1 cellular context compared by ENCODE assay signal in the genomic region with DNA sequence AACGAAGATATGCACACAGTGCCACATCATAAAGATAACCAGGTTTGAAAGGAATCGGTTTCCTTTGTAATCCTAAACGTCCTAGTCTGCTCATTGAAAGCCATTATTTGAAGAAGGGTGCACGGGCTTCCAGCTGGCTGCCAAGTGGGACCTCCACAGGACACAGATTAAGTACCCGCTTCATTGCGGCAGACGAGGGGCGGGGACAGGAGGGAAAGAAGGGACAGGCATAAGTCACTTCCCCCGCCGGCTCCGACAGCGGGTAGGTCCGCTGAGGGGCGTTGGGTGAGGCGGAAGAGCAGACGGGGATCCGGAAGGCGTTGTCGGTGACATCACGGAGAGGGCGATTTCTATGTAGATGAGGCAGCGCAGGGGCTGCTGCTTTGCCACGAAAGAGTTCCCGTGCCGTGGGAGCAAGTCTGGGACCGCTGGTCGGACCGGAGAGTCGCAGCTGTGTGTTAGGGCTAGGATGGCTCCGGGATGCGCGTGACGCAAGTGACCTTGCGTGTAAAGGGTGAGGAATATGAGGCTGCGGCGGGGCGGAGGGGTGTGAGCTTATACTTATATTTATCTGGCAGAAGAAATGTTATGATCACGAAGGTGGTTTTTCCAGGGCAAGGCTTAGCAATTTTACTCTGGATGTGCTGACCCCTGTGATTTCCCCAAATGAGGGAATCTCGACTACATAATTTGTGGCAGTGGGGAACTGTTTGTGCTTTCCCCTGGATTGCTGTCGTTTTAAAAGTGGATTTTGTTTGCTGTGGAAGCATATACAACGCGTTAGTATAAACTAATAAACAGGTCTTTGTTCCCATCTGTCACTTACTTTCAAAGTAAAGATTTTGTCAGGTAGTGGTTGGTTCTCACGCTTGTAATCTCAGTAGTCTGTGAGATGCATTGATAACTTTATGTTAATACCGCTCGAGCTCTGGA.
A peak's percentile ranks its signal among the peaks of the same experiment; 100 is the strongest.
TF ChIP-seq lines count a peak whose summit lies in the region.
"Not testable (repeated sequence)": the region's sequence is repeated elsewhere in the genome, so short reads cannot be mapped to it uniquely, and the experiment has no call there.

No MANE protein-coding gene starts in this region.

TF ChIP-seq in HepG2, 621 proteins besides CTCF, POLR2A, EP300 and RAD21 (continued from another document):
- TF ChIP-seq, protein P1, sequence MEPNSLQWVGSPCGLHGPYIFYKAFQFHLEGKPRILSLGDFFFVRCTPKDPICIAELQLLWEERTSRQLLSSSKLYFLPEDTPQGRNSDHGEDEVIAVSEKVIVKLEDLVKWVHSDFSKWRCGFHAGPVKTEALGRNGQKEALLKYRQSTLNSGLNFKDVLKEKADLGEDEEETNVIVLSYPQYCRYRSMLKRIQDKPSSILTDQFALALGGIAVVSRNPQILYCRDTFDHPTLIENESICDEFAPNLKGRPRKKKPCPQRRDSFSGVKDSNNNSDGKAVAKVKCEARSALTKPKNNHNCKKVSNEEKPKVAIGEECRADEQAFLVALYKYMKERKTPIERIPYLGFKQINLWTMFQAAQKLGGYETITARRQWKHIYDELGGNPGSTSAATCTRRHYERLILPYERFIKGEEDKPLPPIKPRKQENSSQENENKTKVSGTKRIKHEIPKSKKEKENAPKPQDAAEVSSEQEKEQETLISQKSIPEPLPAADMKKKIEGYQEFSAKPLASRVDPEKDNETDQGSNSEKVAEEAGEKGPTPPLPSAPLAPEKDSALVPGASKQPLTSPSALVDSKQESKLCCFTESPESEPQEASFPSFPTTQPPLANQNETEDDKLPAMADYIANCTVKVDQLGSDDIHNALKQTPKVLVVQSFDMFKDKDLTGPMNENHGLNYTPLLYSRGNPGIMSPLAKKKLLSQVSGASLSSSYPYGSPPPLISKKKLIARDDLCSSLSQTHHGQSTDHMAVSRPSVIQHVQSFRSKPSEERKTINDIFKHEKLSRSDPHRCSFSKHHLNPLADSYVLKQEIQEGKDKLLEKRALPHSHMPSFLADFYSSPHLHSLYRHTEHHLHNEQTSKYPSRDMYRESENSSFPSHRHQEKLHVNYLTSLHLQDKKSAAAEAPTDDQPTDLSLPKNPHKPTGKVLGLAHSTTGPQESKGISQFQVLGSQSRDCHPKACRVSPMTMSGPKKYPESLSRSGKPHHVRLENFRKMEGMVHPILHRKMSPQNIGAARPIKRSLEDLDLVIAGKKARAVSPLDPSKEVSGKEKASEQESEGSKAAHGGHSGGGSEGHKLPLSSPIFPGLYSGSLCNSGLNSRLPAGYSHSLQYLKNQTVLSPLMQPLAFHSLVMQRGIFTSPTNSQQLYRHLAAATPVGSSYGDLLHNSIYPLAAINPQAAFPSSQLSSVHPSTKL (CRISPR knock-in tag; IDR thresholded peaks at IDR 0.05), result peak; percentile 61; the same call in 1 of the 2 replicates
- TF ChIP-seq ZBTB7A (CRISPR knock-in tag; IDR thresholded peaks at IDR 0.05) (peak; percentile 52; the same call in 1 of the 2 replicates), MYC (CRISPR knock-in tag; IDR thresholded peaks at IDR 0.05; ENCODE audit: borderline replicate concordance) (0 out of 2 replicates have a peak, but pooled peaks have one; percentile 60), KMT2B (CRISPR knock-in tag; IDR thresholded peaks at IDR 0.05) (peak; percentile 50; the same call in 1 of the 2 replicates), JUND (CRISPR knock-in tag; IDR thresholded peaks at IDR 0.05) (0 out of 2 replicates have a peak, but pooled peaks have one; percentile 51), SP4 (CRISPR knock-in tag; IDR thresholded peaks at IDR 0.05) (peak; percentile 63; the same call in 1 of the 2 replicates), IRF2 (CRISPR knock-in tag; IDR thresholded peaks at IDR 0.05) (peak; percentile 55; the same call in 1 of the 2 replicates), KDM5B (CRISPR knock-in tag; IDR thresholded peaks at IDR 0.05; ENCODE audit: borderline replicate concordance) (peak; percentile 61; the same call in 1 of the 2 replicates), SOX13 (CRISPR knock-in tag; conservative IDR thresholded peaks at IDR 0.05 in 1 of 2, IDR thresholded peaks at IDR 0.05 in 1 of 2) (peak in 1 of 2 experiments; percentile 23; a peak in 1 of 4 replicates), POLR2G (IDR thresholded peaks at IDR 0.05; ENCODE audit: low read depth, low read length) (peak; percentile 57; the same call in 1 of the 2 replicates), ZMYM4 (CRISPR knock-in tag; IDR thresholded peaks at IDR 0.05) (peak; percentile 38; the same call in 1 of the 2 replicates), ZMYM3 (CRISPR knock-in tag; IDR thresholded peaks at IDR 0.05) (peak; percentile 59; the same call in 1 of the 2 replicates), CREB1 (IDR thresholded peaks at IDR 0.05) (peak; percentile 84), CREB1 (CRISPR knock-in tag; IDR thresholded peaks at IDR 0.05) (peak; percentile 79), KMT2A (CRISPR knock-in tag; IDR thresholded peaks at IDR 0.05) (0 out of 2 replicates have a peak, but pooled peaks have one; percentile 35)
- TF ChIP-seq, protein P2, sequence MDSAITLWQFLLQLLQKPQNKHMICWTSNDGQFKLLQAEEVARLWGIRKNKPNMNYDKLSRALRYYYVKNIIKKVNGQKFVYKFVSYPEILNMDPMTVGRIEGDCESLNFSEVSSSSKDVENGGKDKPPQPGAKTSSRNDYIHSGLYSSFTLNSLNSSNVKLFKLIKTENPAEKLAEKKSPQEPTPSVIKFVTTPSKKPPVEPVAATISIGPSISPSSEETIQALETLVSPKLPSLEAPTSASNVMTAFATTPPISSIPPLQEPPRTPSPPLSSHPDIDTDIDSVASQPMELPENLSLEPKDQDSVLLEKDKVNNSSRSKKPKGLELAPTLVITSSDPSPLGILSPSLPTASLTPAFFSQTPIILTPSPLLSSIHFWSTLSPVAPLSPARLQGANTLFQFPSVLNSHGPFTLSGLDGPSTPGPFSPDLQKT (CRISPR knock-in tag; IDR thresholded peaks at IDR 0.05; ENCODE audit: borderline replicate concordance), result 0 out of 2 replicates have a peak, but pooled peaks have one; percentile 33
- TF ChIP-seq, protein P3, sequence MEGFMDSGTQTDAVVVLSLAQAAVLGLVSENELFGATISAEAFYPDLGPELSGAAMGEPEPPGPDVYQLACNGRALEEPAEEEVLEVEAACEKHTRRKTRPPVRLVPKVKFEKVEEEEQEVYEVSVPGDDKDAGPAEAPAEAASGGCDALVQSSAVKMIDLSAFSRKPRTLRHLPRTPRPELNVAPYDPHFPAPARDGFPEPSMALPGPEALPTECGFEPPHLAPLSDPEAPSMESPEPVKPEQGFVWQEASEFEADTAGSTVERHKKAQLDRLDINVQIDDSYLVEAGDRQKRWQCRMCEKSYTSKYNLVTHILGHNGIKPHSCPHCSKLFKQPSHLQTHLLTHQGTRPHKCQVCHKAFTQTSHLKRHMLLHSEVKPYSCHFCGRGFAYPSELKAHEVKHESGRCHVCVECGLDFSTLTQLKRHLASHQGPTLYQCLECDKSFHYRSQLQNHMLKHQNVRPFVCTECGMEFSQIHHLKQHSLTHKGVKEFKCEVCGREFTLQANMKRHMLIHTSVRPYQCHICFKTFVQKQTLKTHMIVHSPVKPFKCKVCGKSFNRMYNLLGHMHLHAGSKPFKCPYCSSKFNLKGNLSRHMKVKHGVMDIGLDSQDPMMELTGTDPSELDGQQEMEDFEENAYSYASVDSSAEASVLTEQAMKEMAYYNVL (CRISPR knock-in tag; IDR thresholded peaks at IDR 0.05; ENCODE audit: borderline replicate concordance), result 0 out of 2 replicates have a peak, but pooled peaks have one; percentile 18
- TF ChIP-seq SOX13 (IDR thresholded peaks at IDR 0.05), result not testable (repeated sequence)
- TF ChIP-seq, protein P4, sequence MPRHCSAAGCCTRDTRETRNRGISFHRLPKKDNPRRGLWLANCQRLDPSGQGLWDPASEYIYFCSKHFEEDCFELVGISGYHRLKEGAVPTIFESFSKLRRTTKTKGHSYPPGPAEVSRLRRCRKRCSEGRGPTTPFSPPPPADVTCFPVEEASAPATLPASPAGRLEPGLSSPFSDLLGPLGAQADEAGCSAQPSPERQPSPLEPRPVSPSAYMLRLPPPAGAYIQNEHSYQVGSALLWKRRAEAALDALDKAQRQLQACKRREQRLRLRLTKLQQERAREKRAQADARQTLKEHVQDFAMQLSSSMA (CRISPR knock-in tag; IDR thresholded peaks at IDR 0.05), result 0 out of 2 replicates have a peak, but pooled peaks have one; percentile 30
- TF ChIP-seq, protein P5, sequence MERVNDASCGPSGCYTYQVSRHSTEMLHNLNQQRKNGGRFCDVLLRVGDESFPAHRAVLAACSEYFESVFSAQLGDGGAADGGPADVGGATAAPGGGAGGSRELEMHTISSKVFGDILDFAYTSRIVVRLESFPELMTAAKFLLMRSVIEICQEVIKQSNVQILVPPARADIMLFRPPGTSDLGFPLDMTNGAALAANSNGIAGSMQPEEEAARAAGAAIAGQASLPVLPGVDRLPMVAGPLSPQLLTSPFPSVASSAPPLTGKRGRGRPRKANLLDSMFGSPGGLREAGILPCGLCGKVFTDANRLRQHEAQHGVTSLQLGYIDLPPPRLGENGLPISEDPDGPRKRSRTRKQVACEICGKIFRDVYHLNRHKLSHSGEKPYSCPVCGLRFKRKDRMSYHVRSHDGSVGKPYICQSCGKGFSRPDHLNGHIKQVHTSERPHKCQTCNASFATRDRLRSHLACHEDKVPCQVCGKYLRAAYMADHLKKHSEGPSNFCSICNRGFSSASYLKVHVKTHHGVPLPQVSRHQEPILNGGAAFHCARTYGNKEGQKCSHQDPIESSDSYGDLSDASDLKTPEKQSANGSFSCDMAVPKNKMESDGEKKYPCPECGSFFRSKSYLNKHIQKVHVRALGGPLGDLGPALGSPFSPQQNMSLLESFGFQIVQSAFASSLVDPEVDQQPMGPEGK (CRISPR knock-in tag; IDR thresholded peaks at IDR 0.05), result peak; percentile 51; the same call in 1 of the 2 replicates
